Comparison of ENCODE assay signal across 1 cellular context in the genomic region with DNA sequence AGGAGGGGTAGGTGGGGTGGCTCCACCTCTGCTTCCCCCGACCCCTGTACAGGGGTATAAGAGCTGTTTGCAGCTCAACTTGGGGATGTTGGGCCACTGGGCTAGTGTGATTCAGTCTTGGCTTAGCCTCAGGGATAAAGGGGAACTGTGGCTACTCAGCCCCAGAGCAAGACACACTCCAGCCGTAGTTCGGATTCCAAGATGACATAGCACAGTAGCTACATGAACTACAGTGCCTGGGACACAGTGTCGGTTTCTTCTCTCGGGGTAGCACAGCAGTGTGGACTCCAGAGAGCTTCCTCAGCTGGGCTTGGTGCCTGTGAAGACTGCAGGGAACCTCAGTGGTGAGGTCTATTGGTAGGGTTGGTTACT.
TF ChIP-seq lines count a peak whose summit lies in the region.

No MANE protein-coding gene starts in this region.

TF ChIP-seq in K562, 482 proteins besides CTCF, POLR2A, EP300 and RAD21:
- TF ChIP-seq HLTF (IDR thresholded peaks at IDR 0.05): no peak
- no peak for TF ChIP-seq E2F8 (IDR thresholded peaks at IDR 0.05; ENCODE audit: low read depth, partially characterized antibody)
- TF ChIP-seq SRSF9 (IDR thresholded peaks at IDR 0.05; ENCODE audit: borderline replicate concordance, low read depth, low read length): no peak
- TF ChIP-seq ZBTB26 (CRISPR knock-in tag; IDR thresholded peaks at IDR 0.05): no peak
- no peak for TF ChIP-seq TGIF2 (CRISPR knock-in tag; IDR thresholded peaks at IDR 0.05)
- TF ChIP-seq POLR3A (IDR thresholded peaks at IDR 0.05; ENCODE audit: borderline replicate concordance, extremely low read depth, insufficient read depth, insufficient read length): no peak
- no peak for TF ChIP-seq CHD1 (IDR thresholded peaks at IDR 0.05; ENCODE audit: low read length)
- TF ChIP-seq, protein P1, sequence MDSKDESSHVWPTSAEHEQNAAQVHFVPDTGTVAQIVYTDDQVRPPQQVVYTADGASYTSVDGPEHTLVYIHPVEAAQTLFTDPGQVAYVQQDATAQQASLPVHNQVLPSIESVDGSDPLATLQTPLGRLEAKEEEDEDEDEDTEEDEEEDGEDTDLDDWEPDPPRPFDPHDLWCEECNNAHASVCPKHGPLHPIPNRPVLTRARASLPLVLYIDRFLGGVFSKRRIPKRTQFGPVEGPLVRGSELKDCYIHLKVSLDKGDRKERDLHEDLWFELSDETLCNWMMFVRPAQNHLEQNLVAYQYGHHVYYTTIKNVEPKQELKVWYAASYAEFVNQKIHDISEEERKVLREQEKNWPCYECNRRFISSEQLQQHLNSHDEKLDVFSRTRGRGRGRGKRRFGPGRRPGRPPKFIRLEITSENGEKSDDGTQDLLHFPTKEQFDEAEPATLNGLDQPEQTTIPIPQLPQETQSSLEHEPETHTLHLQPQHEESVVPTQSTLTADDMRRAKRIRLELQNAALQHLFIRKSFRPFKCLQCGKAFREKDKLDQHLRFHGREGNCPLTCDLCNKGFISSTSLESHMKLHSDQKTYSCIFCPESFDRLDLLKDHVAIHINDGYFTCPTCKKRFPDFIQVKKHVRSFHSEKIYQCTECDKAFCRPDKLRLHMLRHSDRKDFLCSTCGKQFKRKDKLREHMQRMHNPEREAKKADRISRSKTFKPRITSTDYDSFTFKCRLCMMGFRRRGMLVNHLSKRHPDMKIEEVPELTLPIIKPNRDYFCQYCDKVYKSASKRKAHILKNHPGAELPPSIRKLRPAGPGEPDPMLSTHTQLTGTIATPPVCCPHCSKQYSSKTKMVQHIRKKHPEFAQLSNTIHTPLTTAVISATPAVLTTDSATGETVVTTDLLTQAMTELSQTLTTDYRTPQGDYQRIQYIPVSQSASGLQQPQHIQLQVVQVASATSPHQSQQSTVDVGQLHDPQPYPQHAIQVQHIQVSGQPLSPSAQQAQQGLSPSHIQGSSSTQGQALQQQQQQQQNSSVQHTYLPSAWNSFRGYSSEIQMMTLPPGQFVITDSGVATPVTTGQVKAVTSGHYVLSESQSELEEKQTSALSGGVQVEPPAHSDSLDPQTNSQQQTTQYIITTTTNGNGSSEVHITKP (IDR thresholded peaks at IDR 0.05; ENCODE audit: partially characterized antibody): no peak
- no peak for TF ChIP-seq SRSF1 (IDR thresholded peaks at IDR 0.05; ENCODE audit: low read depth, low read length)
- TF ChIP-seq NRF1 (conservative IDR thresholded peaks at IDR 0.05 in 1 of 2, IDR thresholded peaks at IDR 0.05 in 1 of 2): no peak
- no peak for TF ChIP-seq GTF2B (IDR thresholded peaks at IDR 0.05; ENCODE audit: extremely low read depth, insufficient read length)
- TF ChIP-seq CGGBP1 (CRISPR knock-in tag; IDR thresholded peaks at IDR 0.05): no peak
- no peak for TF ChIP-seq ZNF12 (CRISPR knock-in tag; IDR thresholded peaks at IDR 0.05)
- TF ChIP-seq, protein P2, sequence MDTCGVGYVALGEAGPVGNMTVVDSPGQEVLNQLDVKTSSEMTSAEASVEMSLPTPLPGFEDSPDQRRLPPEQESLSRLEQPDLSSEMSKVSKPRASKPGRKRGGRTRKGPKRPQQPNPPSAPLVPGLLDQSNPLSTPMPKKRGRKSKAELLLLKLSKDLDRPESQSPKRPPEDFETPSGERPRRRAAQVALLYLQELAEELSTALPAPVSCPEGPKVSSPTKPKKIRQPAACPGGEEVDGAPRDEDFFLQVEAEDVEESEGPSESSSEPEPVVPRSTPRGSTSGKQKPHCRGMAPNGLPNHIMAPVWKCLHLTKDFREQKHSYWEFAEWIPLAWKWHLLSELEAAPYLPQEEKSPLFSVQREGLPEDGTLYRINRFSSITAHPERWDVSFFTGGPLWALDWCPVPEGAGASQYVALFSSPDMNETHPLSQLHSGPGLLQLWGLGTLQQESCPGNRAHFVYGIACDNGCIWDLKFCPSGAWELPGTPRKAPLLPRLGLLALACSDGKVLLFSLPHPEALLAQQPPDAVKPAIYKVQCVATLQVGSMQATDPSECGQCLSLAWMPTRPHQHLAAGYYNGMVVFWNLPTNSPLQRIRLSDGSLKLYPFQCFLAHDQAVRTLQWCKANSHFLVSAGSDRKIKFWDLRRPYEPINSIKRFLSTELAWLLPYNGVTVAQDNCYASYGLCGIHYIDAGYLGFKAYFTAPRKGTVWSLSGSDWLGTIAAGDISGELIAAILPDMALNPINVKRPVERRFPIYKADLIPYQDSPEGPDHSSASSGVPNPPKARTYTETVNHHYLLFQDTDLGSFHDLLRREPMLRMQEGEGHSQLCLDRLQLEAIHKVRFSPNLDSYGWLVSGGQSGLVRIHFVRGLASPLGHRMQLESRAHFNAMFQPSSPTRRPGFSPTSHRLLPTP (IDR thresholded peaks at IDR 0.05; ENCODE audit: borderline replicate concordance, extremely low read depth, insufficient read length): no peak
- no peak for TF ChIP-seq MAFG (tag; conservative IDR thresholded peaks at IDR 0.05)
- no peak for TF ChIP-seq CCNT2 (IDR thresholded peaks at IDR 0.05; ENCODE audit: borderline replicate concordance, extremely low read depth, insufficient read length, low read depth, low read length)
- TF ChIP-seq FOXP4 (CRISPR knock-in tag; IDR thresholded peaks at IDR 0.05; ENCODE audit: borderline replicate concordance): no peak
- no peak for TF ChIP-seq RBM14 (IDR thresholded peaks at IDR 0.05; ENCODE audit: borderline replicate concordance, insufficient read depth, low read depth, low read length)
